Comparison of ENCODE assay signal across 35 cellular contexts in the genomic region with DNA sequence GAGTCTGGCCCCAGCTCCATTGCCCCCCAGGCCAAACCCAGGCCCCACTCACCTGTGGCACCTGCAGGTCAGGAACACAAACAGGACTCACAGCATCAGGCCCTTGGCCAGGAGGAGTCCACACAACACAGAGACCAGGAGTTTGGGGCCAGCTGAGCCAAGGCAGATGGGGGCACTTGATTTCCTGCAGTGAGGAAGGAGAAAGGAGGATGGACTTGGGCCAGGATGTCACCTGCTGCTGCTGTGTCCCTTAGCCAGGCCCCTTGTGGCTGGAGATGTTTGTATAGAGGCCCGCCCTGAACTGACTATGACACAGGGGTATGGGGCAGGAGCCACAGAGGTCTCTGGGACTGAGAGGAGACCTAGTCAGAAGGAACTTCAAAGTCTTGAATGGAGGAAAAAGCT. TPM values are rescaled to one million over a fixed set of nuclear protein-coding genes. Genes with fewer than 3 reads are reported as not detected.
DNase-seq lines count a peak whose midpoint lies in the region; ATAC-seq and TF ChIP-seq lines count a peak whose summit lies in the region.
"Had no signal": no experiment of that assay in that cellular context is flagged by ENCODE, and none has a peak within 500 bp of the region (broad histone marks: within the 10 kb centered on the region; RNA-seq: fewer than 3 reads in every experiment).

No MANE protein-coding gene starts in this region.

- H3K9ac ChIP-seq in DND-41 (ENCODE audit: low read depth, low read length) = no peak overlapping the region

- H3K4me3 Mint-ChIP-seq in T-helper 17 cell = no peak overlapping the region
- H3K4me3 Mint-ChIP-seq: activated naive CD8-positive, alpha-beta T cell treated with anti-CD3 and anti-CD28 coated beads, Interleukin-2, amount 10 ng/mL, durations not matched to agents 7 days and 5 days; CD4-positive, alpha-beta memory T cell; H9; memory B cell; neural crest cell; stimulated activated naive CD8-positive, alpha-beta T cell treated with anti-CD3 and anti-CD28 coated beads, Interleukin-15, Interleukin-2, amounts not matched to agents 100 ng/mL and 50 ng/mL, for 24 hours had no signal

- TF ChIP-seq CTCF in DND-41 (IDR thresholded peaks at IDR 0.05; ENCODE audit: borderline replicate concordance, extremely low read depth, low read length, poor library complexity, severe bottlenecking) = no peak
- TF ChIP-seq CTCF in neutrophil (IDR thresholded peaks at IDR 0.05) = no peak
- TF ChIP-seq CTCF in adrenal gland (IDR thresholded peaks at IDR 0.05) = no peak

- 93 to 100% (median 96%) methylated on average over 1 of the region's 1 CpG for WGBS in adrenal gland, 4 donors

- H3K36me3 ChIP-seq in DND-41 (ENCODE audit: insufficient read depth, low read length) (no peaks in the 10 kb centered on the region), neutrophil (no peaks in the 10 kb centered on the region), adrenal gland (replicated peaks in 1 of 2) (no peaks in the 10 kb centered on the region)
- H3K36me3 ChIP-seq: cardiac muscle cell, uterus had no signal

- H3K4me1 ChIP-seq in DND-41 (ENCODE audit: insufficient read depth, low read length) (peaks cover 4% of the 10 kb centered on the region; the same call in 1 of the 2 replicates), neutrophil (ENCODE audit: control insufficient read depth in 1 of 2, insufficient read depth in 1 of 2, low read depth in 1 of 2, low read length in 1 of 2) (peaks cover 9 to 10% of the 10 kb centered on the region in 2 experiments), adrenal gland (replicated peaks in 1 of 2) (no peaks in the 10 kb centered on the region)
- H3K4me1 ChIP-seq: testis, uterus had no signal

- H3K27me3 ChIP-seq in DND-41 (ENCODE audit: insufficient read depth, low read length, poor library complexity) (no peaks in the 10 kb centered on the region), neutrophil (no peaks in the 10 kb centered on the region), adrenal gland (peaks cover 2% of the 10 kb centered on the region)
- H3K27me3 ChIP-seq: cardiac muscle cell, testis had no signal

- DNase-seq in NCI-H146 (lab: John Stamatoyannopoulos, UW) = peak; percentile 33
- DNase-seq in NCI-H146 treated with DMSO at 0.1 percent for 48 hours (lab: John Stamatoyannopoulos, UW; ENCODE audit: unreplicated experiment) = no peak
- DNase-seq in DND-41 = no peak
- DNase-seq in T-helper 17 cell = no peak
- no peak for DNase-seq in MV-4-11 (lab: John Stamatoyannopoulos, UW)
- no peak for DNase-seq in adrenal gland
- DNase-seq: activated CD4-positive, alpha-beta T cell treated with anti-CD3 and anti-CD28 coated beads, Interleukin-2, amount 50 U/mL, for 48 hours; activated effector memory CD4-positive, alpha-beta T cell treated with anti-CD3 and anti-CD28 coated beads, Interleukin-2, amount 50 U/mL, for 16 hours; activated naive CD8-positive, alpha-beta T cell treated with anti-CD3 and anti-CD28 coated beads, Interleukin-2, amount 10 ng/mL, durations not matched to agents 7 days and 5 days; activated T-cell treated with anti-CD3 and anti-CD28 coated beads, Interleukin-2, amount 50 U/mL, for 1 hour; CD4-positive, alpha-beta memory T cell; effector memory CD4-positive, alpha-beta T cell; EL; H9; Karpas-422; NCI-H1436; PC-3; testis; uterus had no signal

- H2AFZ ChIP-seq in DND-41 (ENCODE audit: low read depth, low read length) = no peak overlapping the region

- ATAC-seq in DND-41 (ENCODE audit: insufficient read depth, low read depth) (peak; percentile 22; the same call in 1 of the 3 replicates), T-helper 17 cell (no peak), HG02610 (IDR thresholded peaks at IDR 0.05; ENCODE audit: unreplicated experiment) (no peak)
- ATAC-seq: left lobe of liver, PC-3 had no signal

- H3K27ac ChIP-seq in DND-41 (ENCODE audit: low read length) (no peak overlapping the region), neutrophil (peak overlapping the region; percentile 27), adrenal gland (no peak overlapping the region)
- H3K27ac ChIP-seq: cardiac muscle cell, epithelial cell of prostate, HL-60, SK-N-MC, testis, uterus had no signal

- peaks cover 6% of the 10 kb centered on the region for H3K9me3 ChIP-seq in DND-41 (ENCODE audit: insufficient read depth, low read length, severe bottlenecking)
- no peaks in the 10 kb centered on the region for H3K9me3 ChIP-seq in T-helper 17 cell (ENCODE audit: control insufficient read depth, low read length, poor library complexity, severe bottlenecking)
- no peaks in the 10 kb centered on the region for H3K9me3 ChIP-seq in neutrophil
- peaks cover 0 to 6% (median 0%) of the 10 kb centered on the region in 3 donors for H3K9me3 ChIP-seq in adrenal gland (replicated peaks in 1 of 3)
- H3K9me3 ChIP-seq: testis, uterus had no signal

- peaks cover 3% of the 10 kb centered on the region for H3K36me3 Mint-ChIP-seq in T-helper 17 cell (ENCODE audit: low read depth)

- no peaks in the 10 kb centered on the region for H4K20me1 ChIP-seq in DND-41 (ENCODE audit: insufficient read depth, low read length)

- TF ChIP-seq POLR2A in adrenal gland (IDR thresholded peaks at IDR 0.05) = no peak

- H3K27me3 Mint-ChIP-seq in T-helper 17 cell = no peaks in the 10 kb centered on the region
- H3K27me3 Mint-ChIP-seq: memory B cell; stimulated activated naive CD8-positive, alpha-beta T cell treated with anti-CD3 and anti-CD28 coated beads, Interleukin-15, Interleukin-2, amounts not matched to agents 100 ng/mL and 50 ng/mL, for 24 hours had no signal

- no peak overlapping the region for H3K4me2 ChIP-seq in DND-41 (ENCODE audit: insufficient read depth, low read length)
- H3K4me2 ChIP-seq: smooth muscle cell had no signal

- H3K4me1 Mint-ChIP-seq in T-helper 17 cell = peaks cover 23% of the 10 kb centered on the region
- H3K4me1 Mint-ChIP-seq: H9, neural crest cell had no signal

- H3K27ac Mint-ChIP-seq in T-helper 17 cell = peak overlapping the region; percentile 12
- H3K27ac Mint-ChIP-seq: activated naive CD8-positive, alpha-beta T cell treated with anti-CD3 and anti-CD28 coated beads, Interleukin-2, amount 10 ng/mL, durations not matched to agents 7 days and 5 days; stimulated activated naive CD8-positive, alpha-beta T cell treated with anti-CD3 and anti-CD28 coated beads, Interleukin-15, Interleukin-2, amounts not matched to agents 100 ng/mL and 50 ng/mL, for 24 hours had no signal

- H3K4me3 ChIP-seq in DND-41 (ENCODE audit: low read depth in 1 of 2, low read length in 2 of 2) (no peak overlapping the region), neutrophil (ENCODE audit: low read depth in 1 of 2, low read length in 1 of 2) (no peak overlapping the region), adrenal gland (no peak overlapping the region)
- H3K4me3 ChIP-seq: cardiac muscle cell, SK-N-MC, smooth muscle cell, testis, uterus had no signal

- intact Hi-C loops in adrenal gland (cut with DNase I) = no loop called here

- H3K79me2 ChIP-seq in DND-41 (ENCODE audit: insufficient read depth, low read length) = no peaks in the 10 kb centered on the region

RNA-seq across cellular contexts. Expression of a gene that starts 8.6 kb away (rescaled TPM):
- total RNA-seq in T-helper 17 cell = 1 to 10 TPM; 2.9 to 3.8 TPM
- total RNA-seq in adrenal gland = under 1 TPM in 2 of 8 donors, not detected in 6; 0.18 to 0.19 TPM
- polyA plus RNA-seq in adrenal gland = not detected
- total RNA-seq: A172, astrocyte, cardiac muscle cell, glomerular endothelial cell, NCI-H460, neural crest cell, PC-3, smooth muscle cell had no signal
- polyA plus RNA-seq: cardiac muscle cell, smooth muscle cell had no signal

RNA-seq across cellular contexts. Expression of a gene that starts 18.6 kb away (rescaled TPM):
- total RNA-seq in T-helper 17 cell (under 1 TPM in 1 of 2 donors, not detected in 1; 0.42 TPM), adrenal gland (not detected)
- polyA plus RNA-seq in adrenal gland = not detected
- total RNA-seq: A172; activated naive CD8-positive, alpha-beta T cell treated with anti-CD3 and anti-CD28 coated beads, Interleukin-2, amount 10 ng/mL, durations not matched to agents 7 days and 5 days; astrocyte; cardiac muscle cell; CD4-positive, alpha-beta memory T cell; glomerular endothelial cell; H9; left lobe of liver; NCI-H460; neural crest cell; PC-3; smooth muscle cell; T-helper 1 cell treated with Interleukin-12 subunit alpha and Interleukin-12 subunit beta and Interleukin-4 antibody, amounts not matched to agents 30 ng/mL and 1 ng/mL, for 36 hours; testis; uterus had no signal
- polyA plus RNA-seq: cardiac muscle cell; CD4-positive, alpha-beta memory T cell; smooth muscle cell had no signal

RNA-seq across cellular contexts. Expression of a gene that starts 46.6 kb away (rescaled TPM):
- total RNA-seq in T-helper 17 cell = not detected
- total RNA-seq in adrenal gland = 10 to 100 TPM in 6 of 8 donors, 1 to 10 TPM in 2; 7.2 to 42.5 (median 19.1) TPM
- 10 to 100 TPM; 11.7 to 39.1 (median 23.4) TPM for polyA plus RNA-seq in adrenal gland
- total RNA-seq: A172; astrocyte; cardiac muscle cell; glomerular endothelial cell; NCI-H460; neural crest cell; PC-3; smooth muscle cell; T-helper 1 cell treated with Interleukin-12 subunit alpha and Interleukin-12 subunit beta and Interleukin-4 antibody, amounts not matched to agents 30 ng/mL and 1 ng/mL, for 36 hours had no signal
- polyA plus RNA-seq: cardiac muscle cell; CD4-positive, alpha-beta memory T cell; smooth muscle cell had no signal

RNA-seq across cellular contexts. Expression of a gene that starts 55.4 kb away (rescaled TPM):
- total RNA-seq in T-helper 17 cell (10 to 100 TPM in 1 of 2 donors, 1 to 10 TPM in 1; 3.0 to 68.6 TPM), adrenal gland (1 to 10 TPM in 3 of 8 donors, under 1 TPM in 3, not detected in 2; 0.28 to 2.5 (median 0.88) TPM)
- 1 to 10 TPM in 2 of 3 donors, under 1 TPM in 1; 0.42 to 4.7 (median 3.2) TPM for polyA plus RNA-seq in adrenal gland
- total RNA-seq: A172; activated naive CD8-positive, alpha-beta T cell treated with anti-CD3 and anti-CD28 coated beads, Interleukin-2, amount 10 ng/mL, durations not matched to agents 7 days and 5 days; astrocyte; cardiac muscle cell; CD4-positive, alpha-beta memory T cell; glomerular endothelial cell; H9; left lobe of liver; NCI-H460; neural crest cell; PC-3; smooth muscle cell; T-helper 1 cell treated with Interleukin-12 subunit alpha and Interleukin-12 subunit beta and Interleukin-4 antibody, amounts not matched to agents 30 ng/mL and 1 ng/mL, for 36 hours; testis had no signal
- polyA plus RNA-seq: cardiac muscle cell; CD4-positive, alpha-beta memory T cell; smooth muscle cell had no signal

Comparison
In these comparisons a context has a peak if more than half of its experiments do, and no peak if none do; other contexts are left out.
1. RNA of a gene that starts 46.6 kb away (total RNA-seq): 7.2 to 42.5 TPM in adrenal gland; not detected in T-helper 17 cell; every median in the first group is over 4 times any median in the second.